In the genomic region with DNA sequence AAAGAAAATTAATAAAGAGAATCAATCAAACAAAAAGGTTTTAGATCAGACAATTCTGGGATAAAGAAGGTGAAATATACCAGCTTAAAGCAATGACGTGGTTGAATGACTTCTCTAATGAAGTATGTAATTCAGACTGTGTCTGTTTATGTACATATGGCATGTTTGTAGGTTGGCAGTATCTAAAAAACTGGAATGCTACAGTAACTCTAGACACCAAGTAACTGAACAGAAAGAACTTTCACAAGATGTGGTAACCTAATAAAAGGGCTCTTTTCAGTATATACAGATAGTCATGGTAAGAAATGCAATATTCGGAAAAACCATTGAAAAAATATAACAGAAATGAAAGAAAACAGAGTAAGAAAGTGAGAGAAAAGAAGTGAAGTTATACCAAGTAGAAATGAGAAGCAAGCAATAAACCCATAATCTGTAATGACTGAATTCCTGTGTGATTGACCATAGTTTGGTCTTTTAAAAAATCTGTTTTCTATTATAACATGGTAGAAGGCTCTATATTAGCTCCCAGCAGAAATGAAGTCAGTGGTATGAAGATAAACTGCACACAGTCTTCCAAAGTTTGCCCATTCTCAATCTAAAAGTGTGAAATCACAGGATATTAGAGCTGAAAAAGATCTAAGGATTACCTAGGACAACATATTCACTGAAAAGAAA, we compare ENCODE assay signal across 16 cellular contexts. TPM values are rescaled to one million over a fixed set of nuclear protein-coding genes. Genes with fewer than 3 reads are reported as not detected.
DNase-seq lines count a peak whose midpoint lies in the region; ATAC-seq and TF ChIP-seq lines count a peak whose summit lies in the region.
"Had no signal": no experiment of that assay in that cellular context is flagged by ENCODE, and none has a peak within 500 bp of the region (broad histone marks: within the 10 kb centered on the region; RNA-seq: fewer than 3 reads in every experiment).

No MANE protein-coding gene starts in this region.

- H3K4me1 Mint-ChIP-seq in activated CD4-positive, alpha-beta T cell treated with anti-CD3 and anti-CD28 coated beads, Interleukin-2, amount 10 ng/mL, durations not matched to agents 24 days and 14 days = peaks cover 48% of the 10 kb centered on the region
- H3K4me1 Mint-ChIP-seq in activated naive CD8-positive, alpha-beta T cell treated with anti-CD3 and anti-CD28 coated beads, Interleukin-2, amount 50 U/mL, for 24 hours = peaks cover 77% of the 10 kb centered on the region

- CTCF ChIA-PET in RWPE1 (lab: Yijun Ruan, JAX) = interaction anchor here (0.6 kb wide), 2 partner anchors 59 to 73 kb away, joined by 3 read pairs; partner anchors contain the start of gene WBP4

- H3K36me3 Mint-ChIP-seq in activated CD4-positive, alpha-beta T cell treated with anti-CD3 and anti-CD28 coated beads, Interleukin-2, amount 10 ng/mL, durations not matched to agents 24 days and 14 days (ENCODE audit: low read depth) = peaks cover 5% of the 10 kb centered on the region
- H3K36me3 Mint-ChIP-seq in activated naive CD8-positive, alpha-beta T cell treated with anti-CD3 and anti-CD28 coated beads, Interleukin-2, amount 50 U/mL, for 24 hours (ENCODE audit: low read depth) = peaks cover 3% of the 10 kb centered on the region

- no peak overlapping the region for H3K4me3 ChIP-seq in neutrophil (ENCODE audit: low read depth in 1 of 2, low read length in 1 of 2)
- no peak overlapping the region for H3K4me3 ChIP-seq in brain microvascular endothelial cell (ENCODE audit: low read depth, low read length)
- H3K4me3 ChIP-seq: A549, ascending aorta, skin epidermis had no signal

- intact Hi-C loops in activated CD4-positive, alpha-beta T cell treated with anti-CD3 and anti-CD28 coated beads, Interleukin-2, amount 10 ng/mL, durations not matched to agents 24 days and 14 days (cut with micrococcal nuclease) = loop anchor here (10.0 kb wide), 2 partner anchors 323 to 477 kb away; partner anchors contain the start of gene FOXO1

- H3K4me1 ChIP-seq in neutrophil (ENCODE audit: control insufficient read depth in 1 of 2, insufficient read depth in 1 of 2, low read depth in 1 of 2, low read length in 1 of 2) = peaks cover 43 to 60% of the 10 kb centered on the region in 2 experiments

- POLR2A ChIA-PET in RWPE1 (lab: Yijun Ruan, JAX; ENCODE audit: low non-redundant PET) = no interaction called here

- H3K27ac ChIP-seq in KOPT-K1 (ENCODE audit: low read depth, low read length, poor library complexity, severe bottlenecking) (peak overlapping the region; percentile 26), neutrophil (peak overlapping the region; percentile 34), RWPE1 (no peak overlapping the region), caudate nucleus (ENCODE audit: low read depth, low read length) (no peak overlapping the region), brain microvascular endothelial cell (no peak overlapping the region)
- H3K27ac ChIP-seq: A549, ascending aorta had no signal

- TF ChIP-seq CTCF in neutrophil (IDR thresholded peaks at IDR 0.05) = no peak
- TF ChIP-seq CTCF in RWPE1 (conservative IDR thresholded peaks at IDR 0.05; ENCODE audit: low read depth) = no peak
- TF ChIP-seq CTCF in brain microvascular endothelial cell (IDR thresholded peaks at IDR 0.05; ENCODE audit: low read depth, low read length, missing control alignments) = no peak

- no peak for ATAC-seq in activated naive CD8-positive, alpha-beta T cell treated with anti-CD3 and anti-CD28 coated beads, Interleukin-2, amount 50 U/mL, for 24 hours
- ATAC-seq: A549, left colon had no signal

- peak overlapping the region; percentile 56 for H3K27ac Mint-ChIP-seq in activated CD4-positive, alpha-beta T cell treated with anti-CD3 and anti-CD28 coated beads, Interleukin-2, amount 10 ng/mL, durations not matched to agents 24 days and 14 days
- peak overlapping the region; percentile 50 for H3K27ac Mint-ChIP-seq in activated naive CD8-positive, alpha-beta T cell treated with anti-CD3 and anti-CD28 coated beads, Interleukin-2, amount 50 U/mL, for 24 hours

- no peaks in the 10 kb centered on the region for H3K27me3 Mint-ChIP-seq in activated CD4-positive, alpha-beta T cell treated with anti-CD3 and anti-CD28 coated beads, Interleukin-2, amount 10 ng/mL, durations not matched to agents 24 days and 14 days
- H3K27me3 Mint-ChIP-seq in activated naive CD8-positive, alpha-beta T cell treated with anti-CD3 and anti-CD28 coated beads, Interleukin-2, amount 50 U/mL, for 24 hours = no peaks in the 10 kb centered on the region

- H3K27me3 ChIP-seq in neutrophil (no peaks in the 10 kb centered on the region), brain microvascular endothelial cell (replicated peaks) (no peaks in the 10 kb centered on the region)
- H3K27me3 ChIP-seq: ascending aorta had no signal

- H3K9me3 Mint-ChIP-seq in activated CD4-positive, alpha-beta T cell treated with anti-CD3 and anti-CD28 coated beads, Interleukin-2, amount 10 ng/mL, durations not matched to agents 24 days and 14 days = no peaks in the 10 kb centered on the region
- H3K9me3 Mint-ChIP-seq in activated naive CD8-positive, alpha-beta T cell treated with anti-CD3 and anti-CD28 coated beads, Interleukin-2, amount 50 U/mL, for 24 hours = no peaks in the 10 kb centered on the region

- no peak for DNase-seq in activated CD4-positive, alpha-beta T cell treated with anti-CD3 and anti-CD28 coated beads, Interleukin-2, amount 10 ng/mL, durations not matched to agents 24 days and 14 days
- DNase-seq in activated CD4-positive, alpha-beta T cell treated with anti-CD3 and anti-CD28 coated beads for 4 hours = no peak
- no peak for DNase-seq in activated naive CD8-positive, alpha-beta T cell treated with anti-CD3 and anti-CD28 coated beads, Interleukin-2, amount 50 U/mL, for 24 hours
- DNase-seq in RWPE1 (ENCODE audit: low spot score) (no peak), caudate nucleus (lab: John Stamatoyannopoulos, UW) (no peak), brain microvascular endothelial cell (no peak)
- DNase-seq: DMS79 treated with DMSO at 0.1 percent for 48 hours, left colon, NCI-H2081 treated with DMSO at 0.1 percent for 48 hours, SW 1271, trophoblast cell had no signal

- no peaks in the 10 kb centered on the region for H3K9me3 ChIP-seq in KOPT-K1 (ENCODE audit: insufficient read depth, low read length, poor library complexity, severe bottlenecking)
- H3K9me3 ChIP-seq in neutrophil = no peaks in the 10 kb centered on the region
- H3K9me3 ChIP-seq: A549, ascending aorta had no signal

- in situ Hi-C loops in brain microvascular endothelial cell (cut with HindIII; ENCODE audit: low pct_ligation_motif_present, low sequenced_read_pairs) = no loop called here

- no peak overlapping the region for H3K4me3 Mint-ChIP-seq in activated CD4-positive, alpha-beta T cell treated with anti-CD3 and anti-CD28 coated beads, Interleukin-2, amount 10 ng/mL, durations not matched to agents 24 days and 14 days
- H3K4me3 Mint-ChIP-seq in activated naive CD8-positive, alpha-beta T cell treated with anti-CD3 and anti-CD28 coated beads, Interleukin-2, amount 50 U/mL, for 24 hours = no peak overlapping the region

- no peaks in the 10 kb centered on the region for H3K36me3 ChIP-seq in KOPT-K1 (ENCODE audit: insufficient read depth, low read length)
- no peaks in the 10 kb centered on the region for H3K36me3 ChIP-seq in neutrophil
- no peaks in the 10 kb centered on the region for H3K36me3 ChIP-seq in brain microvascular endothelial cell (replicated peaks)
- H3K36me3 ChIP-seq: ascending aorta had no signal

RNA-seq across cellular contexts. Expression of gene ELF1, which starts 31.4 kb away (rescaled TPM):
- total RNA-seq in activated CD4-positive, alpha-beta T cell treated with anti-CD3 and anti-CD28 coated beads, Interleukin-2, amount 10 ng/mL, durations not matched to agents 24 days and 14 days = 65.0 and 65.8 TPM in 2 replicates

Comparison
In these comparisons a context has a peak if more than half of its experiments do, and no peak if none do; other contexts are left out.
1. H3K27ac ChIP-seq: peak in KOPT-K1 (single experiment) and neutrophil (single experiment); none in RWPE1 (single experiment), caudate nucleus (single experiment) and brain microvascular endothelial cell (single experiment).